8 cellular contexts compared by ENCODE assay signal in the genomic region with DNA sequence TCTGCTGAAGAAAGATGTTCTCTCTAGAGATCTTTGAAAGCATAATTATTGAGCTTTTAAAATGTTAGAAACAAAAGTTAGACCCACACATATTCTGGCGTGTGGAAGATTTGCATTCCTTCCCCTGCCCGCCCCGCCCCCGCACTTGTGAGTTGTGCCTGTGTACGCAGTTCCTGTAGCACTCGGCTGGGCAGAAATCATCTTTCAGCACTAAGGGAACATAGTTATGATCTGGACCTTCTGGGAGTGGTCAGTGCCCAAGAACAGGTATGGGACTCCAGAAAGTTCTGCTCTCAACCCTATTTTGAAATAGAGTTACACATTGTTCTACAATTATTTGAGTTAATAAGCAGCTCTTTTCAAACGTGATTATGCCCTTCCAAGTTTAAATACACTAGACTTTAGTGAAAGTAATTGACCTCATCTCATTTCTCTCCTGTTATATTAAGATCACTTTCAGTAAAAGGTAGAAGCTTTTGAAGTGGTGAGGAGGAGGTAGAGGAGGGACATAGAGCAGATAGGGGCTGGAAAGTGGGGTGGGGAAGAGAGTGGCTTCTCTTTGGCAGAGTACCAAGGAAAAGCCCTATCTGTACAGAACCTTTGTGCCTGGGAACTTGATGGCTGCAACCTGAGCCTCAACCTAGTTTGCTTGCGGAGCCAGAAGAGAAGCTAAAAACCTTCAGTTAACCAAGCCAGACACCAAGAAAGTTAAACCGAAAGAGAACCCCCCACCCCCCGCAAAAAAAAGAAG. TPM values are rescaled to one million over a fixed set of nuclear protein-coding genes. Genes with fewer than 3 reads are reported as not detected.
DNase-seq lines count a peak whose midpoint lies in the region; ATAC-seq and TF ChIP-seq lines count a peak whose summit lies in the region.

No MANE protein-coding gene starts in this region.

- peaks cover 11% of the 10 kb centered on the region for H3K4me1 ChIP-seq in mesenchymal stem cell (ENCODE audit: control insufficient read depth, insufficient read depth, low read depth, low read length)
- H3K4me1 ChIP-seq in thyroid gland: peaks cover 20 to 29% of the 10 kb centered on the region in 2 donors

- no peak overlapping the region for H3K14ac ChIP-seq in mesenchymal stem cell (ENCODE audit: low read length in 2 of 2)

- no peak overlapping the region for H2BK5ac ChIP-seq in mesenchymal stem cell (ENCODE audit: low read depth, low read length, poor library complexity, severe bottlenecking)

- H3K27me3 ChIP-seq in mesenchymal stem cell (ENCODE audit: control insufficient read depth in 1 of 2, insufficient read depth in 1 of 2, low read length in 2 of 2) (no peaks in the 10 kb centered on the region), thyroid gland (no peaks in the 10 kb centered on the region)

- H2BK15ac ChIP-seq in mesenchymal stem cell (ENCODE audit: low read depth, poor library complexity, severe bottlenecking): no peak overlapping the region

- no peak overlapping the region for H3K4me2 ChIP-seq in mesenchymal stem cell (ENCODE audit: low read length, poor library complexity, severe bottlenecking)

- H3K79me1 ChIP-seq in mesenchymal stem cell (replicated peaks; ENCODE audit: low read length, poor library complexity, severe bottlenecking): peaks cover 29% of the 10 kb centered on the region

- H3K27ac ChIP-seq in mesenchymal stem cell (ENCODE audit: low read length, poor library complexity, severe bottlenecking): peak overlapping the region; percentile 6
- peak overlapping the region; percentile 14 to 61 (median 51) for H3K27ac ChIP-seq in thyroid gland

- TF ChIP-seq POLR2A in thyroid gland (IDR thresholded peaks at IDR 0.05) (no peak), GM18505 (IDR thresholded peaks at IDR 0.05; ENCODE audit: borderline replicate concordance, extremely low read depth, insufficient read depth, insufficient read length) (no peak)

- 69% methylated on average over 6 of the region's 10 CpGs for WGBS in mesenchymal stem cell
- whole genome bisulfite sequencing in thyroid gland, 2 donors: 34% methylated on average over 10 of the region's 10 CpGs

- H3K9ac ChIP-seq in mesenchymal stem cell (ENCODE audit: low read length): no peak overlapping the region

- H2BK12ac ChIP-seq in mesenchymal stem cell (ENCODE audit: low read length in 2 of 2): no peak overlapping the region

- H4K8ac ChIP-seq in mesenchymal stem cell (ENCODE audit: low read length): no peak overlapping the region

- no peak overlapping the region for H4K91ac ChIP-seq in mesenchymal stem cell (ENCODE audit: low read length)

- no peak overlapping the region for H2AFZ ChIP-seq in mesenchymal stem cell (ENCODE audit: low read depth, low read length)

- ATAC-seq in GM18502 (IDR thresholded peaks at IDR 0.05; ENCODE audit: poor library complexity, unreplicated experiment) (peak; percentile 69), HG03280 (IDR thresholded peaks at IDR 0.05; ENCODE audit: unreplicated experiment) (peak; percentile 64), GM18505 (IDR thresholded peaks at IDR 0.05; ENCODE audit: unreplicated experiment) (no peak)

- no peak overlapping the region for H2AK5ac ChIP-seq in mesenchymal stem cell (ENCODE audit: low read length, severe bottlenecking)

- peak overlapping the region in 1 of 2 experiments; percentile 67 for H3K18ac ChIP-seq in mesenchymal stem cell (ENCODE audit: low read depth in 1 of 2, low read length in 2 of 2)

- intact Hi-C loops in thyroid gland (cut with DNase I): no loop called here

- no peak overlapping the region for H2BK120ac ChIP-seq in mesenchymal stem cell (ENCODE audit: low read depth, low read length)

- H3K9me3 ChIP-seq in mesenchymal stem cell (ENCODE audit: control insufficient read depth, low read length) (no peaks in the 10 kb centered on the region), thyroid gland (no peaks in the 10 kb centered on the region)

- H3K4me3 ChIP-seq in mesenchymal stem cell (ENCODE audit: insufficient read depth in 1 of 2, low read depth in 1 of 2, low read length in 2 of 2) (no peak overlapping the region), thyroid gland (replicated peaks in 1 of 3) (no peak overlapping the region)

- H3K36me3 ChIP-seq in mesenchymal stem cell (ENCODE audit: control insufficient read depth in 1 of 2, insufficient read depth in 2 of 2, low read depth in 1 of 2, low read length in 2 of 2) (peaks cover 3 to 25% of the 10 kb centered on the region in 2 experiments), thyroid gland (no peaks in the 10 kb centered on the region)

- peak overlapping the region in 1 of 2 experiments; percentile 40 for H3K4ac ChIP-seq in mesenchymal stem cell (ENCODE audit: low read depth in 1 of 2, low read length in 2 of 2)

- no peak overlapping the region for H3K23ac ChIP-seq in mesenchymal stem cell (ENCODE audit: low read length in 2 of 2)

- DNase-seq in activated naive CD4-positive, alpha-beta T cell treated with anti-CD3 and anti-CD28 coated beads, Interleukin-2, amount 50 U/mL, for 16 hours: peak; percentile 51
- DNase-seq in mesenchymal stem cell (no peak), thyroid gland (peak; percentile 61 to 70), UCSD-AML1 (lab: John Stamatoyannopoulos, UW; ENCODE audit: unreplicated experiment) (no peak), T1000 (lab: John Stamatoyannopoulos, UW) (no peak)

- TF ChIP-seq CTCF in thyroid gland (IDR thresholded peaks at IDR 0.05): no peak

RNA-seq across cellular contexts. Expression of gene BLVRA, which starts 5.7 kb away (rescaled TPM):
- 66.7 TPM for polyA plus RNA-seq in mesenchymal stem cell (2013, experiment 1 of 2)
- 67.2 TPM for polyA plus RNA-seq in mesenchymal stem cell (2013, experiment 2 of 2)
- total RNA-seq in thyroid gland: 10 to 100 TPM; 28.5 to 44.5 (median 36.7) TPM

RNA-seq across cellular contexts. Expression of gene COA1, which starts 34.9 kb away (rescaled TPM):
- 53.6 TPM for polyA plus RNA-seq in mesenchymal stem cell (2013, experiment 1 of 2)
- 55.1 TPM for polyA plus RNA-seq in mesenchymal stem cell (2013, experiment 2 of 2)
- total RNA-seq in thyroid gland: 10 to 100 TPM; 59.4 to 72.0 (median 68.7) TPM

Comparison
In these comparisons a context has a peak if more than half of its experiments do, and no peak if none do; other contexts are left out.
1. DNase-seq: peak in activated naive CD4-positive, alpha-beta T cell treated with anti-CD3 and anti-CD28 coated beads, Interleukin-2, amount 50 U/mL, for 16 hours (single experiment) and thyroid gland (2 of 2); none in mesenchymal stem cell (single experiment), UCSD-AML1 (single experiment) and T1000 (single experiment).